Comparison of ENCODE assay signal across 8 cellular contexts in genomic region chr1:161513939-161514338, GRCh38. TPM values are rescaled to one million over a fixed set of nuclear protein-coding genes. Genes with fewer than 3 reads are reported as not detected.
DNase-seq lines count a peak whose midpoint lies in the region; ATAC-seq, FAIRE-seq and TF ChIP-seq lines count a peak whose summit lies in the region.
"Not testable (repeated sequence)": the region's sequence is repeated elsewhere in the genome, so short reads cannot be mapped to it uniquely, and the experiment has no call there.
"Had no signal": no experiment of that assay in that cellular context is flagged by ENCODE, and none has a peak within 500 bp of the region (broad histone marks: within the 10 kb centered on the region; RNA-seq: fewer than 3 reads in every experiment).

No MANE protein-coding gene starts in this region.

- not testable (repeated sequence) for H3K9me2 ChIP-seq in hepatocyte (replicated peaks; ENCODE audit: insufficient read depth)

- H3K4me2 ChIP-seq in endothelial cell of umbilical vein (ENCODE audit: insufficient read depth, low read length): not testable (repeated sequence)
- H3K4me2 ChIP-seq in hepatocyte: peak overlapping the region; percentile 31

- peak; percentile 24 for FAIRE-seq in endothelial cell of umbilical vein (lab: Jason Lieb, UNC)

- H3K4me1 ChIP-seq in body of pancreas (peaks cover 18% of the 10 kb centered on the region), hepatocyte (ENCODE audit: insufficient read depth) (peaks cover 12% of the 10 kb centered on the region), thyroid gland (peaks cover 4 to 24% of the 10 kb centered on the region in 2 donors)
- not testable (repeated sequence) for H3K4me1 ChIP-seq in endothelial cell of umbilical vein (ENCODE audit: control insufficient read depth, extremely low read depth, insufficient read depth, low read length)

- 22 to 48% methylated on average over 1 of the region's 1 CpG for WGBS in body of pancreas, 2 donors
- 50% methylated on average over 1 of the region's 1 CpG for WGBS in hepatocyte (ENCODE audit: low lambda C conversion rate, missing lambda C conversion rate)
- 89 to 91% methylated on average over 1 of the region's 1 CpG for WGBS in thyroid gland, 2 donors

- not testable (repeated sequence) for DNase-seq in HFFc6; body of pancreas; endothelial cell of umbilical vein (ENCODE audit: low read depth, low spot score); hepatocyte (ENCODE audit: low spot score); mesothelial cell of epicardium (ENCODE audit: low spot score in 2 of 2, unreplicated experiment in 2 of 2); thyroid gland
- peak; percentile 10 for DNase-seq in renal cortical epithelial cell (ENCODE audit: low read depth)

- not testable (repeated sequence) for H3K4me3 ChIP-seq in body of pancreas; endothelial cell of umbilical vein (replicated peaks in 1 of 3; ENCODE audit: insufficient read depth in 1 of 3, low read depth in 1 of 3, low read length in 3 of 3); hepatocyte; thyroid gland (replicated peaks in 1 of 3)

- H3K36me3 Mint-ChIP-seq in HFFc6 (ENCODE audit: low read depth); mesothelial cell of epicardium: not testable (repeated sequence)

- H3K27ac Mint-ChIP-seq in HFFc6: peak overlapping the region; percentile 90
- H3K27ac Mint-ChIP-seq in mesothelial cell of epicardium: peak overlapping the region; percentile 53

- CTCF ChIA-PET in endothelial cell of umbilical vein (lab: Charles Lee): not testable (repeated sequence)

- not testable (repeated sequence) for H3K27ac ChIP-seq in body of pancreas; endothelial cell of umbilical vein (ENCODE audit: insufficient read depth, low read depth, low read length)
- H3K27ac ChIP-seq in hepatocyte (peak overlapping the region; percentile 87), thyroid gland (peak overlapping the region in 2 of 3 donors; percentile 2 to 61)

- TF ChIP-seq CTCF in HFFc6 (IDR thresholded peaks at IDR 0.05); body of pancreas (IDR thresholded peaks at IDR 0.05); endothelial cell of umbilical vein (IDR thresholded peaks at IDR 0.05; ENCODE audit: extremely low read depth in 1 of 2, insufficient read depth in 1 of 2, low read depth in 1 of 2, low read length in 2 of 2); hepatocyte (IDR thresholded peaks at IDR 0.05; ENCODE audit: poor library complexity); mesothelial cell of epicardium (IDR thresholded peaks at IDR 0.05; ENCODE audit: unreplicated experiment); thyroid gland (IDR thresholded peaks at IDR 0.05): not testable (repeated sequence)

- H3K9me3 Mint-ChIP-seq in HFFc6, mesothelial cell of epicardium: not testable (repeated sequence)

- not testable (repeated sequence) for H2AFZ ChIP-seq in endothelial cell of umbilical vein (ENCODE audit: low read depth, low read length); hepatocyte

- POLR2A ChIA-PET in endothelial cell of umbilical vein (lab: Charles Lee): not testable (repeated sequence)

- ATAC-seq in body of pancreas: peak; percentile 21

- H3K4me3 Mint-ChIP-seq in HFFc6: peak overlapping the region; percentile 36; the same call in 1 of the 2 replicates
- H3K4me3 Mint-ChIP-seq in mesothelial cell of epicardium: not testable (repeated sequence)

- not testable (repeated sequence) for H3K9me3 ChIP-seq in body of pancreas; endothelial cell of umbilical vein (replicated peaks; ENCODE audit: control insufficient read depth, insufficient read depth, low read length); hepatocyte (ENCODE audit: low read depth); thyroid gland

- H3K9me1 ChIP-seq in endothelial cell of umbilical vein (replicated peaks; ENCODE audit: control insufficient read depth, extremely low read depth, insufficient read depth, low read length): not testable (repeated sequence)

- H3K27me3 ChIP-seq in body of pancreas; endothelial cell of umbilical vein (ENCODE audit: control insufficient read depth in 2 of 2, insufficient read depth in 2 of 2, low read length in 2 of 2); hepatocyte; thyroid gland: not testable (repeated sequence)

- not testable (repeated sequence) for H3K79me2 ChIP-seq in endothelial cell of umbilical vein (ENCODE audit: control insufficient read depth, insufficient read depth, low read length); hepatocyte

- not testable (repeated sequence) for H3K9ac ChIP-seq in endothelial cell of umbilical vein (replicated peaks; ENCODE audit: extremely low read depth, insufficient read depth, low read length)

- not testable (repeated sequence) for BruUV-seq in endothelial cell of umbilical vein (replicated peaks; lab: Mats Ljungman, UMichigan)

- H3K27me3 Mint-ChIP-seq in HFFc6 (ENCODE audit: insufficient read depth): not testable (repeated sequence)
- H3K27me3 Mint-ChIP-seq in mesothelial cell of epicardium (ENCODE audit: low read depth): peaks cover 18% of the 10 kb centered on the region

- not testable (repeated sequence) for H4K20me1 ChIP-seq in endothelial cell of umbilical vein (replicated peaks; ENCODE audit: control insufficient read depth, extremely low read depth, insufficient read depth, low read length); hepatocyte (ENCODE audit: insufficient read depth, poor library complexity, severe bottlenecking)

- H3K4me1 Mint-ChIP-seq in HFFc6 (ENCODE audit: low read depth) (peaks cover 22% of the 10 kb centered on the region), mesothelial cell of epicardium (peaks cover 10% of the 10 kb centered on the region)

- dilution Hi-C loops in endothelial cell of umbilical vein (cut with MboI; ENCODE audit: extremely low pct_ligation_motif_present, low sequenced_read_pairs): not testable (repeated sequence)

- not testable (repeated sequence) for TF ChIP-seq POLR2A in body of pancreas (IDR thresholded peaks at IDR 0.05); endothelial cell of umbilical vein (IDR thresholded peaks at IDR 0.05; ENCODE audit: low read depth, low read length); thyroid gland (IDR thresholded peaks at IDR 0.05)

- intact Hi-C loops in body of pancreas (cut with DNase I); endothelial cell of umbilical vein (cut with micrococcal nuclease); thyroid gland (cut with DNase I): not testable (repeated sequence)

- not testable (repeated sequence) for H3K36me3 ChIP-seq in body of pancreas (replicated peaks in 1 of 2; ENCODE audit: insufficient read depth in 1 of 2, low read depth in 2 of 2); endothelial cell of umbilical vein (ENCODE audit: control insufficient read depth in 2 of 2, extremely low read depth in 1 of 2, insufficient read depth in 2 of 2, low read length in 2 of 2); hepatocyte (replicated peaks; ENCODE audit: insufficient read depth, low read depth); thyroid gland

RNA-seq across cellular contexts. Expression of gene FCGR2A, which starts 8.7 kb away (rescaled TPM):
- total RNA-seq in HFFc6 (2021; fragmentation: NEBNext Ultra II Directional; extraction: Animal tissue kit (Norgen Biotek cat#: 25700)): under 1 TPM; 0.12 to 0.57 (median 0.29) TPM
- 10 to 100 TPM; 30.0 to 51.6 TPM for total RNA-seq in body of pancreas
- total RNA-seq in endothelial cell of umbilical vein: not detected in 2 replicates
- polyA plus RNA-seq in endothelial cell of umbilical vein: not detected in 2 replicates
- not detected in 2 replicates for polyA plus RNA-seq in endothelial cell of umbilical vein (2011; cell fraction: cytosol; rRNA removed)
- not detected in 2 replicates for polyA plus RNA-seq in endothelial cell of umbilical vein (2011; cell fraction: nucleus; rRNA removed)
- 0.20 and 0.24 TPM in 2 replicates for polyA plus RNA-seq in endothelial cell of umbilical vein (2012)
- 2.8 and 3.0 TPM in 2 replicates for polyA minus RNA-seq in endothelial cell of umbilical vein
- polyA minus RNA-seq in endothelial cell of umbilical vein (2011; cell fraction: cytosol; rRNA and poly(A)+ RNA removed): not detected
- polyA minus RNA-seq in endothelial cell of umbilical vein (2011; cell fraction: nucleus; rRNA and poly(A)+ RNA removed): not detected in 2 replicates
- 3.6 TPM in 2 replicates for total RNA-seq in hepatocyte
- 0.64 and 1.0 TPM in 2 replicates for polyA plus RNA-seq in hepatocyte
- total RNA-seq in mesothelial cell of epicardium: 0.51 to 0.81 TPM (median 0.62 TPM) in 3 replicates
- 0.15 TPM in 1 of 2 replicates, not detected in the other for total RNA-seq in renal cortical epithelial cell
- 10 to 100 TPM in 3 of 4 donors, 1 to 10 TPM in 1; 8.5 to 63.7 (median 17.0) TPM for total RNA-seq in thyroid gland

RNA-seq across cellular contexts. Expression of gene HSPA6, which starts 10.4 kb away (rescaled TPM):
- under 1 TPM; 0.10 to 0.45 (median 0.19) TPM for total RNA-seq in HFFc6 (2021; fragmentation: NEBNext Ultra II Directional; extraction: Animal tissue kit (Norgen Biotek cat#: 25700))
- total RNA-seq in body of pancreas (1 to 10 TPM in 1 of 2 donors, under 1 TPM in 1; 0.66 to 1.6 TPM), endothelial cell of umbilical vein (0.13 TPM in 1 of 2 replicates, not detected in the other), hepatocyte (0.50 and 1.1 TPM in 2 replicates), mesothelial cell of epicardium (0.13 to 0.38 TPM (median 0.25 TPM) in 3 replicates), renal cortical epithelial cell (0.17 and 0.25 TPM in 2 replicates), thyroid gland (1 to 10 TPM in 3 of 4 donors, under 1 TPM in 1; 0.75 to 4.7 (median 2.7) TPM)
- polyA plus RNA-seq in endothelial cell of umbilical vein (0.03 and 0.10 TPM in 2 replicates), hepatocyte (0.41 and 13.2 TPM in 2 replicates)
- polyA plus RNA-seq in endothelial cell of umbilical vein (2011; cell fraction: cytosol; rRNA removed): 0.04 and 0.13 TPM in 2 replicates
- 0.07 and 0.08 TPM in 2 replicates for polyA plus RNA-seq in endothelial cell of umbilical vein (2011; cell fraction: nucleus; rRNA removed)
- polyA plus RNA-seq in endothelial cell of umbilical vein (2012): 0.07 TPM in 1 of 2 replicates, not detected in the other
- polyA minus RNA-seq in endothelial cell of umbilical vein: 0.13 and 0.51 TPM in 2 replicates
- polyA minus RNA-seq in endothelial cell of umbilical vein (2011; cell fraction: cytosol; rRNA and poly(A)+ RNA removed): not detected
- 0.19 TPM in 1 of 2 replicates, not detected in the other for polyA minus RNA-seq in endothelial cell of umbilical vein (2011; cell fraction: nucleus; rRNA and poly(A)+ RNA removed)

RNA-seq across cellular contexts. Expression of gene FCGR3A, which starts 35.7 kb away (rescaled TPM):
- not detected for total RNA-seq in HFFc6 (2021; fragmentation: NEBNext Ultra II Directional; extraction: Animal tissue kit (Norgen Biotek cat#: 25700))
- total RNA-seq in body of pancreas: 1 to 10 TPM in 1 of 2 donors, not detected in 1; 5.2 TPM
- total RNA-seq in endothelial cell of umbilical vein: not detected in 2 replicates
- not detected in 2 replicates for polyA plus RNA-seq in endothelial cell of umbilical vein
- not detected in 2 replicates for polyA plus RNA-seq in endothelial cell of umbilical vein (2011; cell fraction: cytosol; rRNA removed)
- not detected in 2 replicates for polyA plus RNA-seq in endothelial cell of umbilical vein (2011; cell fraction: nucleus; rRNA removed)
- polyA plus RNA-seq in endothelial cell of umbilical vein (2012): not detected in 2 replicates
- not detected in 2 replicates for polyA minus RNA-seq in endothelial cell of umbilical vein
- not detected for polyA minus RNA-seq in endothelial cell of umbilical vein (2011; cell fraction: cytosol; rRNA and poly(A)+ RNA removed)
- not detected in 2 replicates for polyA minus RNA-seq in endothelial cell of umbilical vein (2011; cell fraction: nucleus; rRNA and poly(A)+ RNA removed)
- 0.17 and 2.2 TPM in 2 replicates for total RNA-seq in hepatocyte
- polyA plus RNA-seq in hepatocyte: 0.31 and 0.80 TPM in 2 replicates
- not detected in 3 replicates for total RNA-seq in mesothelial cell of epicardium
- not detected in 2 replicates for total RNA-seq in renal cortical epithelial cell
- total RNA-seq in thyroid gland: 10 to 100 TPM in 1 of 4 donors, 1 to 10 TPM in 3; 1.7 to 11.7 (median 7.6) TPM
- total RNA-seq: H1 had no signal
- polyA plus RNA-seq: H1 had no signal
